15 cellular contexts compared by ENCODE assay signal in genomic region chr22:18068381-18068988, GRCh38. TPM values are rescaled to one million over a fixed set of nuclear protein-coding genes. Genes with fewer than 3 reads are reported as not detected.
DNase-seq lines count a peak whose midpoint lies in the region; ATAC-seq and TF ChIP-seq lines count a peak whose summit lies in the region.
"Had no signal": no experiment of that assay in that cellular context is flagged by ENCODE, and none has a peak within 500 bp of the region (broad histone marks: within the 10 kb centered on the region; RNA-seq: fewer than 3 reads in every experiment).

No MANE protein-coding gene starts in this region.

- TF ChIP-seq EP300 in esophagus muscularis mucosa (IDR thresholded peaks at IDR 0.05) = no peak

- peak overlapping the region; percentile 16 for H3K9ac ChIP-seq in mucosa of stomach (ENCODE audit: low read length)

- H3K27me3 Mint-ChIP-seq in type B pancreatic cell = peaks cover 23% of the 10 kb centered on the region

- H3K36me3 ChIP-seq in esophagus muscularis mucosa = no peaks in the 10 kb centered on the region
- H3K36me3 ChIP-seq in mucosa of stomach (ENCODE audit: control insufficient read depth, insufficient read depth, low read length) = no peaks in the 10 kb centered on the region

- DNase-seq in M059J (ENCODE audit: low read depth) (peak; percentile 48), esophagus muscularis mucosa (ENCODE audit: extremely low spot score) (no peak), type B pancreatic cell (ENCODE audit: extremely low spot score, unreplicated experiment) (no peak), retina (no peak), germinal center (ENCODE audit: low spot score) (no peak), middle frontal gyrus (ENCODE audit: extremely low spot score, low spot score) (no peak)
- DNase-seq: activated naive CD4-positive, alpha-beta T cell treated with anti-CD3 and anti-CD28 coated beads for 36 hours; head of caudate nucleus; mucosa of descending colon; stimulated activated CD8-positive, alpha-beta memory T cell treated with anti-CD3 and anti-CD28 coated beads, Interleukin-4, amount 100 ng/mL, for 48 hours had no signal

- no peaks in the 10 kb centered on the region for H3K9me3 Mint-ChIP-seq in type B pancreatic cell
- H3K9me3 Mint-ChIP-seq: activated naive CD4-positive, alpha-beta T cell treated with anti-CD3 and anti-CD28 coated beads for 36 hours; T-helper 2 cell treated with Interferon-gamma antibody and Interleukin-4, amounts not matched to agents 5 μg/mL and 100 μg/mL, for 36 hours had no signal

- H3K4me1 ChIP-seq in esophagus muscularis mucosa (peaks cover 3 to 49% (median 34%) of the 10 kb centered on the region in 4 donors), mucosa of stomach (ENCODE audit: control insufficient read depth, insufficient read depth, low read length) (no peaks in the 10 kb centered on the region)

- TF ChIP-seq CTCF in esophagus muscularis mucosa (IDR thresholded peaks at IDR 0.05) (peak in 1 of 3 experiments; percentile 5), type B pancreatic cell (conservative IDR thresholded peaks at IDR 0.05) (no peak)

- H3K9me3 ChIP-seq in esophagus muscularis mucosa = no peaks in the 10 kb centered on the region
- no peaks in the 10 kb centered on the region for H3K9me3 ChIP-seq in mucosa of stomach (ENCODE audit: control insufficient read depth, low read length)
- H3K9me3 ChIP-seq: mucosa of descending colon had no signal

- H3K27me3 ChIP-seq in esophagus muscularis mucosa (peaks cover 0 to 4% (median 0%) of the 10 kb centered on the region in 4 donors), mucosa of stomach (ENCODE audit: control insufficient read depth, insufficient read depth, low read length) (no peaks in the 10 kb centered on the region)
- H3K27me3 ChIP-seq: dorsolateral prefrontal cortex had no signal

- no peak for TF ChIP-seq POLR2A in esophagus muscularis mucosa (IDR thresholded peaks at IDR 0.05; ENCODE audit: low read depth)

- H3K27ac Mint-ChIP-seq in type B pancreatic cell = peak overlapping the region; percentile 1
- H3K27ac Mint-ChIP-seq: activated naive CD4-positive, alpha-beta T cell treated with anti-CD3 and anti-CD28 coated beads for 36 hours; T-helper 2 cell treated with Interferon-gamma antibody and Interleukin-4, amounts not matched to agents 5 μg/mL and 100 μg/mL, for 36 hours had no signal

- no peak overlapping the region for H3K4me3 Mint-ChIP-seq in type B pancreatic cell
- H3K4me3 Mint-ChIP-seq: activated naive CD4-positive, alpha-beta T cell treated with anti-CD3 and anti-CD28 coated beads for 36 hours; T-helper 2 cell treated with Interferon-gamma antibody and Interleukin-4, amounts not matched to agents 5 μg/mL and 100 μg/mL, for 36 hours had no signal

- intact Hi-C loops in esophagus muscularis mucosa (cut with DNase I) = loop anchor here (5.0 kb wide), 1 partner anchor 36 kb away; no protein-coding TSS in a partner anchor

- H3K4me1 Mint-ChIP-seq in type B pancreatic cell (ENCODE audit: unreplicated experiment) = peaks cover 5% of the 10 kb centered on the region

- ATAC-seq in esophagus mucosa = no peak

- peak overlapping the region; percentile 8 to 29 (median 29) for H3K4me3 ChIP-seq in esophagus muscularis mucosa
- no peak overlapping the region for H3K4me3 ChIP-seq in mucosa of stomach (ENCODE audit: low read length)
- H3K4me3 ChIP-seq: dorsolateral prefrontal cortex, mucosa of descending colon, skin epidermis had no signal

- WGBS in esophagus muscularis mucosa = 31% methylated on average over 3 of the region's 3 CpGs

- no peaks in the 10 kb centered on the region for H3K36me3 Mint-ChIP-seq in type B pancreatic cell

- peak overlapping the region; percentile 86 to 94 (median 89) for H3K27ac ChIP-seq in esophagus muscularis mucosa (replicated peaks in 1 of 4)

RNA-seq across cellular contexts. Expression of gene PEX26, which starts 9.3 kb away (rescaled TPM):
- total RNA-seq in M059J (2014; rRNA removed; shearing (Covaris generic)) = 10.4 and 14.6 TPM in 2 replicates
- total RNA-seq in esophagus muscularis mucosa = 10 to 100 TPM; 19.7 to 54.2 (median 33.6) TPM
- 41.0 and 46.3 TPM in 2 replicates for total RNA-seq in type B pancreatic cell (ENCODE audit: low replicate concordance)
- 28.8 TPM for total RNA-seq in esophagus mucosa

RNA-seq across cellular contexts. Expression of gene TUBA8, which starts 42.1 kb away (rescaled TPM):
- total RNA-seq in M059J (2014; rRNA removed; shearing (Covaris generic)) = 1.3 and 1.7 TPM in 2 replicates
- 10 to 100 TPM in 3 of 4 donors, 1 to 10 TPM in 1; 7.5 to 16.5 (median 14.0) TPM for total RNA-seq in esophagus muscularis mucosa
- 1.7 TPM in 1 of 2 replicates, not detected in the other for total RNA-seq in type B pancreatic cell (ENCODE audit: low replicate concordance)
- 0.68 TPM for total RNA-seq in esophagus mucosa

RNA-seq across cellular contexts. Expression of gene MICAL3, which starts 44.1 kb away (rescaled TPM):
- 20.8 and 33.6 TPM in 2 replicates for total RNA-seq in M059J (2014; rRNA removed; shearing (Covaris generic))
- total RNA-seq in esophagus muscularis mucosa = 10 to 100 TPM; 35.1 to 91.8 (median 67.8) TPM
- total RNA-seq in type B pancreatic cell (ENCODE audit: low replicate concordance) = 36.4 and 56.4 TPM in 2 replicates
- 27.3 TPM for total RNA-seq in esophagus mucosa
